In genomic region chr17:8482546-8482945, GRCh38 we compare ENCODE assay signal across 18 cellular contexts.
"Had no signal": no experiment of that assay in that cellular context is flagged by ENCODE, and none has a peak within 500 bp of the region (broad histone marks: within the 10 kb centered on the region; RNA-seq: fewer than 3 reads in every experiment).

No MANE protein-coding gene starts in this region.

- H3K27ac ChIP-seq: cardiac muscle cell, SK-N-MC, testis, uterus, WERI-Rb-1 had no signal

- H3K27me3 Mint-ChIP-seq: memory B cell, T-cell had no signal

- H3K4me3 Mint-ChIP-seq: activated CD8-positive, alpha-beta T cell treated with anti-CD3 and anti-CD28 coated beads, Interleukin-2, amount 10 ng/mL, durations not matched to agents 7 days and 5 days; activated T-helper 1 cell treated with anti-CD3 and anti-CD28 coated beads, Interleukin-12 subunit alpha, Interleukin-12 subunit beta, Interleukin-2, Interleukin-4 antibody, amounts not matched to agents 30 ng/mL and 10 ng/mL and 1 ng/mL, durations not matched to agents 14 hours and 24 hours and 36 hours; memory B cell; nephron; T-cell had no signal

- H3K4me1 Mint-ChIP-seq: memory B cell, nephron, T-cell had no signal

- ATAC-seq: activated CD8-positive, alpha-beta T cell treated with anti-CD3 and anti-CD28 coated beads, Interleukin-2, amount 10 ng/mL, durations not matched to agents 7 days and 5 days; left lobe of liver; sciatic nerve; T-cell had no signal

- H3K27me3 ChIP-seq: cardiac muscle cell, testis, uterus had no signal

- H3K4me3 ChIP-seq: cardiac muscle cell, SK-N-MC, testis, uterus had no signal

- H3K27ac Mint-ChIP-seq: activated CD8-positive, alpha-beta T cell treated with anti-CD3 and anti-CD28 coated beads, Interleukin-2, amount 10 ng/mL, durations not matched to agents 7 days and 5 days; activated T-helper 1 cell treated with anti-CD3 and anti-CD28 coated beads, Interleukin-12 subunit alpha, Interleukin-12 subunit beta, Interleukin-2, Interleukin-4 antibody, amounts not matched to agents 30 ng/mL and 10 ng/mL and 1 ng/mL, durations not matched to agents 14 hours and 24 hours and 36 hours; memory B cell; nephron; T-cell had no signal

- H3K9me3 ChIP-seq: testis, uterus had no signal

- H3K36me3 ChIP-seq: uterus had no signal

- H3K9me3 Mint-ChIP-seq: memory B cell had no signal

- DNase-seq: activated CD4-positive, alpha-beta T cell treated with anti-CD3 and anti-CD28 coated beads for 4 hours; activated CD8-positive, alpha-beta memory T cell treated with anti-CD3 and anti-CD28 coated beads, Interleukin-2, amount 50 U/mL, for 48 hours; activated CD8-positive, alpha-beta T cell treated with anti-CD3 and anti-CD28 coated beads, Interleukin-2, amount 10 ng/mL, durations not matched to agents 7 days and 5 days; activated naive CD4-positive, alpha-beta T cell treated with anti-CD3 and anti-CD28 coated beads, Interleukin-2, amount 50 U/mL, for 16 hours; cortex of kidney; erythroblast; stimulated activated naive CD4-positive, alpha-beta T cell treated with Interleukin-2 at 50 U/mL for 16 hours; T-cell; testis; uterus; WERI-Rb-1 had no signal
